Comparison of ENCODE assay signal across 12 cellular contexts in the genomic region with DNA sequence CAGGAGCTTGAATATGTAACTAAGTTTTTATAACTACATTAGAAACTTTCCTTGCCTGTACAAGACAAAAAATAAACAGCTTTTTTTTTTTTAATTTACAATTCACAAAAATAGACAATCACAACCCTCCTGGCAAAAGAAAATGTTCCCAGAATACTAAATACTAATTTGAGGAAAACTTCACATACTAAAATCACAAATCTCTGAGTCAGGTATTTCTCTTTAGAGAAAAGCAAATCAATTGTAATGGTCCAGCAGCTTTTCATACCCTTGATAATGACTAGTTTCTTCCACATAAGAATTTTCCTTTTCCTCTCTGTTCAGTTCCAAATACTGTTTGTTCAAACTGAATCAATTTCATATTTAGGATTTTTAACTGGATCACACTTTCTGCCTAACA.
DNase-seq lines count a peak whose midpoint lies in the region; ATAC-seq and TF ChIP-seq lines count a peak whose summit lies in the region.
"Had no signal": no experiment of that assay in that cellular context is flagged by ENCODE, and none has a peak within 500 bp of the region (broad histone marks: within the 10 kb centered on the region; RNA-seq: fewer than 3 reads in every experiment).

No MANE protein-coding gene starts in this region.

- H2BK12ac ChIP-seq in trophoblast cell (ENCODE audit: low read length), result no peak overlapping the region

- H3K27ac ChIP-seq in SK-N-MC (peak overlapping the region; percentile 33; the same call in 1 of the 2 replicates), epithelial cell of prostate (peak overlapping the region; percentile 97), transverse colon (peak overlapping the region; percentile 65 to 82 (median 68)), upper lobe of right lung (no peak overlapping the region), trophoblast cell (ENCODE audit: low read depth, low read length) (no peak overlapping the region)
- H3K27ac ChIP-seq: lower lobe of right lung had no signal

- no peaks in the 10 kb centered on the region for H3K36me3 ChIP-seq in SK-N-MC (ENCODE audit: insufficient read depth, low read length)
- H3K36me3 ChIP-seq in transverse colon, result no peaks in the 10 kb centered on the region
- H3K36me3 ChIP-seq in upper lobe of right lung, result no peaks in the 10 kb centered on the region
- no peaks in the 10 kb centered on the region for H3K36me3 ChIP-seq in trophoblast cell (ENCODE audit: control insufficient read depth in 1 of 2, insufficient read depth in 2 of 2, low read length in 2 of 2)
- H3K36me3 ChIP-seq: lower lobe of right lung had no signal

- H3K18ac ChIP-seq in trophoblast cell (ENCODE audit: low read length), result no peak overlapping the region

- H3K4me1 ChIP-seq in transverse colon (peaks cover 34 to 76% (median 58%) of the 10 kb centered on the region in 4 donors), upper lobe of right lung (peaks cover 18% of the 10 kb centered on the region), trophoblast cell (ENCODE audit: control insufficient read depth in 1 of 2, insufficient read depth in 2 of 2, low read length in 2 of 2) (peaks cover 0 to 2% of the 10 kb centered on the region in 2 experiments)

- no peak overlapping the region for H3K14ac ChIP-seq in trophoblast cell (ENCODE audit: low read length)

- no peak overlapping the region for H2BK5ac ChIP-seq in trophoblast cell (ENCODE audit: low read depth, low read length, poor library complexity)

- no peak for TF ChIP-seq EP300 in transverse colon (IDR thresholded peaks at IDR 0.05; ENCODE audit: low read depth)

- H3K4me3 ChIP-seq in SK-N-MC (no peak overlapping the region), transverse colon (no peak overlapping the region), upper lobe of right lung (no peak overlapping the region), trophoblast cell (ENCODE audit: low read depth, low read length) (no peak overlapping the region)
- H3K4me3 ChIP-seq: lower lobe of right lung had no signal

- H3K4me2 ChIP-seq in trophoblast cell (ENCODE audit: low read length), result no peak overlapping the region

- no peak overlapping the region for H3K23ac ChIP-seq in trophoblast cell (ENCODE audit: low read length)

- intact Hi-C loops in transverse colon (cut with DNase I; ENCODE audit: low total_unique reads) (no loop called here), upper lobe of right lung (cut with DNase I) (no loop called here)

- no peak overlapping the region for H2AK5ac ChIP-seq in trophoblast cell (ENCODE audit: low read length)

- peaks cover 2% of the 10 kb centered on the region in 2 donors for H3K36me3 Mint-ChIP-seq in activated T-cell treated with anti-CD3 and anti-CD28 coated beads, Interleukin-2, amount 50 U/mL, for 72 hours (ENCODE audit: insufficient read depth in 2 of 2)

- no peak for TF ChIP-seq POLR2A in transverse colon (IDR thresholded peaks at IDR 0.05)

- no peak overlapping the region for H4K12ac ChIP-seq in trophoblast cell (ENCODE audit: low read depth, low read length)

- H4K91ac ChIP-seq in trophoblast cell (ENCODE audit: low read depth, low read length), result no peak overlapping the region

- H3K27ac Mint-ChIP-seq in activated T-cell treated with anti-CD3 and anti-CD28 coated beads, Interleukin-2, amount 50 U/mL, for 72 hours, result peak overlapping the region; percentile 34

- H3K9me3 Mint-ChIP-seq in activated T-cell treated with anti-CD3 and anti-CD28 coated beads, Interleukin-2, amount 50 U/mL, for 72 hours, result no peaks in the 10 kb centered on the region

- ATAC-seq in activated T-cell treated with anti-CD3 and anti-CD28 coated beads, Interleukin-2, amount 50 U/mL, for 72 hours (replicated peaks in 1 of 2), result no peak
- no peak for ATAC-seq in upper lobe of right lung

- H3K27me3 Mint-ChIP-seq in activated T-cell treated with anti-CD3 and anti-CD28 coated beads, Interleukin-2, amount 50 U/mL, for 72 hours (ENCODE audit: low read depth), result no peaks in the 10 kb centered on the region

- in situ Hi-C loops in transverse colon (cut with MboI; ENCODE audit: low pct_ligation_motif_present in 1 of 4, low pct_unique_long_range_greater_than_20kb in 1 of 4, low sequenced_read_pairs in 3 of 4), result no loop called here

- H3K9me3 ChIP-seq in SK-N-MC (ENCODE audit: low read depth, low read length) (no peaks in the 10 kb centered on the region), transverse colon (no peaks in the 10 kb centered on the region), upper lobe of right lung (no peaks in the 10 kb centered on the region), trophoblast cell (ENCODE audit: insufficient read depth, low read depth, low read length) (no peaks in the 10 kb centered on the region)
- H3K9me3 ChIP-seq: lower lobe of right lung had no signal

- H3K9ac ChIP-seq in SK-N-MC (ENCODE audit: insufficient read length) (no peak overlapping the region), trophoblast cell (ENCODE audit: low read length) (no peak overlapping the region)

- H3K27me3 ChIP-seq in transverse colon, result no peaks in the 10 kb centered on the region
- no peaks in the 10 kb centered on the region for H3K27me3 ChIP-seq in upper lobe of right lung
- H3K27me3 ChIP-seq in trophoblast cell (ENCODE audit: insufficient read depth, low read length), result no peaks in the 10 kb centered on the region

- H3K79me2 ChIP-seq in trophoblast cell (ENCODE audit: control insufficient read depth, insufficient read depth, low read length, poor library complexity), result no peaks in the 10 kb centered on the region

- no peaks in the 10 kb centered on the region for H3K79me1 ChIP-seq in trophoblast cell (ENCODE audit: low read length)

- no peak overlapping the region for H3K4ac ChIP-seq in trophoblast cell (ENCODE audit: low read depth, low read length)

- H2AFZ ChIP-seq in trophoblast cell (ENCODE audit: insufficient read depth, low read length, poor library complexity), result no peak overlapping the region

- H2BK120ac ChIP-seq in trophoblast cell (ENCODE audit: insufficient read depth, low read length, poor library complexity), result no peak overlapping the region

- TF ChIP-seq CTCF in transverse colon (IDR thresholded peaks at IDR 0.05), result no peak
- TF ChIP-seq CTCF in upper lobe of right lung (IDR thresholded peaks at IDR 0.05), result no peak

- peaks cover 73% of the 10 kb centered on the region for H3K4me1 Mint-ChIP-seq in activated T-cell treated with anti-CD3 and anti-CD28 coated beads, Interleukin-2, amount 50 U/mL, for 72 hours (ENCODE audit: low read depth)

- no peak for DNase-seq in activated T-cell treated with anti-CD3 and anti-CD28 coated beads, Interleukin-2, amount 50 U/mL, for 72 hours
- DNase-seq in activated T-cell treated with anti-CD3 and anti-CD28 coated beads for 4 hours (no peak), SK-N-MC (ENCODE audit: low read depth, low spot score) (no peak), epithelial cell of prostate (ENCODE audit: low read depth, low spot score) (no peak), transverse colon (no peak), upper lobe of right lung (no peak), NCI-H187 (lab: John Stamatoyannopoulos, UW) (no peak), trophoblast cell (no peak)
- DNase-seq: activated CD8-positive, alpha-beta memory T cell treated with anti-CD3 and anti-CD28 coated beads, Interleukin-2, amount 50 U/mL, for 48 hours; lower lobe of right lung; NCI-H2081 treated with DMSO at 0.1 percent for 48 hours; SHP77 had no signal

- H3K4me3 Mint-ChIP-seq in activated T-cell treated with anti-CD3 and anti-CD28 coated beads, Interleukin-2, amount 50 U/mL, for 72 hours, result peak overlapping the region; percentile 51 to 84

- H4K8ac ChIP-seq in trophoblast cell (ENCODE audit: low read depth, low read length), result no peak overlapping the region

Comparison
In these comparisons a context has a peak if more than half of its experiments do, and no peak if none do; other contexts are left out.
1. H3K27ac ChIP-seq: peak in SK-N-MC (single experiment), epithelial cell of prostate (single experiment) and transverse colon (4 of 4); none in upper lobe of right lung (single experiment) and trophoblast cell (single experiment).